Comparison of ENCODE assay signal across 1 cellular context in genomic region chr4:143185253-143186107, GRCh38.
TF ChIP-seq lines count a peak whose summit lies in the region.

No MANE protein-coding gene starts in this region.

TF ChIP-seq in K562, 482 proteins besides CTCF, POLR2A, EP300 and RAD21 (continued from another document):
- TF ChIP-seq UBTF (IDR thresholded peaks at IDR 0.05; ENCODE audit: borderline replicate concordance in 1 of 2, low read depth in 2 of 2, low read length in 2 of 2) (0 out of 4 replicates have a peak, but pooled peaks of 1 of the 2 experiments have one; percentile 17), PHF8 (IDR thresholded peaks at IDR 0.05; ENCODE audit: borderline replicate concordance, low read length) (0 out of 2 replicates have a peak, but pooled peaks have one; percentile 44), ZNF133 (CRISPR knock-in tag; IDR thresholded peaks at IDR 0.05) (no peak), PCBP1 (IDR thresholded peaks at IDR 0.05; ENCODE audit: low read depth, low read length, poor library complexity, severe bottlenecking) (no peak), GMEB1 (CRISPR knock-in tag; IDR thresholded peaks at IDR 0.05) (no peak), ELF1 (tag; IDR thresholded peaks at IDR 0.05) (no peak), GTF2F1 (IDR thresholded peaks at IDR 0.05; ENCODE audit: low read depth, low read length) (no peak), FOXM1 (IDR thresholded peaks at IDR 0.05; ENCODE audit: low read depth) (no peak), FOXM1 (CRISPR knock-in tag; IDR thresholded peaks at IDR 0.05; ENCODE audit: low read depth) (0 out of 2 replicates have a peak, but pooled peaks have one; percentile 35), PHTF2 (CRISPR knock-in tag; IDR thresholded peaks at IDR 0.05) (no peak), LCOR (CRISPR knock-in tag; IDR thresholded peaks at IDR 0.05) (0 out of 2 replicates have a peak, but pooled peaks have one; percentile 24), KDM4B (IDR thresholded peaks at IDR 0.05; ENCODE audit: borderline replicate concordance in 2 of 2, low read depth in 1 of 2) (no peak), E2F5 (CRISPR knock-in tag; IDR thresholded peaks at IDR 0.05) (no peak), YY1 (IDR thresholded peaks at IDR 0.05; ENCODE audit: borderline replicate concordance in 1 of 3, control insufficient read depth in 1 of 3, extremely low read depth in 1 of 3, insufficient read depth in 3 of 3, insufficient read length in 1 of 3, insufficient replicate concordance in 2 of 3, low read depth in 1 of 3, low read length in 2 of 3) (peak in 1 of 3 experiments; percentile 44), MCM7 (IDR thresholded peaks at IDR 0.05) (no peak), PHF20 (IDR thresholded peaks at IDR 0.05; ENCODE audit: partially characterized antibody) (peak; percentile 1), SIX5 (IDR thresholded peaks at IDR 0.05; ENCODE audit: borderline replicate concordance in 1 of 2, insufficient read depth in 1 of 2, low read depth in 1 of 2, low read length in 2 of 2) (no peak), CHCHD3 (CRISPR knock-in tag; IDR thresholded peaks at IDR 0.05) (no peak), ZFX (CRISPR knock-in tag; IDR thresholded peaks at IDR 0.05) (peak; percentile 60), NR1H2 (CRISPR knock-in tag; IDR thresholded peaks at IDR 0.05) (peak; percentile 45; the same call in 1 of the 2 replicates), ZNF778 (CRISPR knock-in tag; IDR thresholded peaks at IDR 0.05) (no peak), POLR3G (IDR thresholded peaks at IDR 0.05; ENCODE audit: extremely low read depth, insufficient read length, insufficient replicate concordance) (no peak), TAF9B (IDR thresholded peaks at IDR 0.05; ENCODE audit: partially characterized antibody) (no peak), NFATC3 (IDR thresholded peaks at IDR 0.05) (no peak), ETS2 (tag; IDR thresholded peaks at IDR 0.05; ENCODE audit: borderline replicate concordance, poor library complexity, severe bottlenecking) (no peak), NKRF (IDR thresholded peaks at IDR 0.05; ENCODE audit: borderline replicate concordance) (no peak), SAP30 (IDR thresholded peaks at IDR 0.05; ENCODE audit: borderline replicate concordance, insufficient read depth, low read depth, low read length, poor library complexity, severe bottlenecking) (no peak), CAMTA2 (CRISPR knock-in tag; conservative IDR thresholded peaks at IDR 0.05) (no peak), NR2C2 (CRISPR knock-in tag; IDR thresholded peaks at IDR 0.05) (no peak), NR2C2 (tag; IDR thresholded peaks at IDR 0.05) (peak; percentile 7; the same call in 1 of the 2 replicates), CTBP1 (IDR thresholded peaks at IDR 0.05; ENCODE audit: borderline replicate concordance) (peak; percentile 23; the same call in 1 of the 2 replicates), U2AF2 (optimal IDR thresholded peaks at IDR 0.05; ENCODE audit: low read depth, low read length) (no peak), SMAD4 (CRISPR knock-in tag; conservative IDR thresholded peaks at IDR 0.05) (no peak), RBBP5 (IDR thresholded peaks at IDR 0.05; ENCODE audit: borderline replicate concordance, insufficient read depth, low read length, poor library complexity, severe bottlenecking) (peak; percentile 92), SIN3A (IDR thresholded peaks at IDR 0.05; ENCODE audit: borderline replicate concordance in 2 of 2, control insufficient read depth in 1 of 2, low read depth in 2 of 2, low read length in 2 of 2) (0 out of 4 replicates have a peak, but pooled peaks of 1 of the 2 experiments have one; percentile 1), ZMIZ1 (IDR thresholded peaks at IDR 0.05; ENCODE audit: low read depth in 2 of 2, low read length in 2 of 2) (no peak), ZNF347 (CRISPR knock-in tag; IDR thresholded peaks at IDR 0.05; ENCODE audit: low read depth) (no peak), TAF1 (IDR thresholded peaks at IDR 0.05; ENCODE audit: control insufficient read depth, extremely low read depth, insufficient read depth, low read length, severe bottlenecking) (peak; percentile 11), TFAP4 (CRISPR knock-in tag; IDR thresholded peaks at IDR 0.05; ENCODE audit: borderline replicate concordance) (0 out of 2 replicates have a peak, but pooled peaks have one; percentile 40), NRF1 (conservative IDR thresholded peaks at IDR 0.05 in 1 of 2, IDR thresholded peaks at IDR 0.05 in 1 of 2) (no peak), CCNT2 (IDR thresholded peaks at IDR 0.05; ENCODE audit: borderline replicate concordance, extremely low read depth, insufficient read length, low read depth, low read length) (no peak), PREB (CRISPR knock-in tag; IDR thresholded peaks at IDR 0.05) (no peak), CHD2 (IDR thresholded peaks at IDR 0.05; ENCODE audit: low read depth, low read length) (0 out of 2 replicates have a peak, but pooled peaks have one; percentile 13), KDM5B (IDR thresholded peaks at IDR 0.05; ENCODE audit: insufficient replicate concordance, low read depth, low read length) (peak; percentile 51), L3MBTL2 (IDR thresholded peaks at IDR 0.05) (peak; percentile 18; the same call in 1 of the 2 replicates), E4F1 (CRISPR knock-in tag; IDR thresholded peaks at IDR 0.05; ENCODE audit: borderline replicate concordance) (no peak), FIP1L1 (IDR thresholded peaks at IDR 0.05; ENCODE audit: low read depth, low read length, poor library complexity, severe bottlenecking) (peak; percentile 27), NCOA1 (IDR thresholded peaks at IDR 0.05; ENCODE audit: low read depth) (no peak), ZSCAN29 (IDR thresholded peaks at IDR 0.05) (no peak)
